Comparison of ENCODE assay signal across 17 cellular contexts in genomic region chr3:10154335-10155122, GRCh38. TPM values are rescaled to one million over a fixed set of nuclear protein-coding genes. Genes with fewer than 3 reads are reported as not detected.
A peak's percentile ranks its signal among the peaks of the same experiment; 100 is the strongest.
DNase-seq lines count a peak whose midpoint lies in the region; ATAC-seq, FAIRE-seq and TF ChIP-seq lines count a peak whose summit lies in the region.
"Had no signal": no experiment of that assay in that cellular context is flagged by ENCODE, and none has a peak within 500 bp of the region (broad histone marks: within the 10 kb centered on the region; RNA-seq: fewer than 3 reads in every experiment).

No MANE protein-coding gene starts in this region.

- H3K9me3 ChIP-seq in H9 (ENCODE audit: control insufficient read depth, low read depth, low read length) (no peaks in the 10 kb centered on the region), GM12878 (replicated peaks; ENCODE audit: control insufficient read depth, insufficient read depth, low read length) (no peaks in the 10 kb centered on the region; the same call in 2 of the 3 replicates)

- peak; percentile 58 for TF ChIP-seq POLR2A in GM12878 (IDR thresholded peaks at IDR 0.05; ENCODE audit: low read depth, low read length)

- H4K5ac ChIP-seq in H9 (ENCODE audit: insufficient read length, low read depth, low read length), result no peak overlapping the region
- H4K5ac ChIP-seq in mesendoderm (ENCODE audit: low read length), result no peak overlapping the region

- no peak overlapping the region for H4K91ac ChIP-seq in H9 (ENCODE audit: insufficient read length, low read depth, low read length)

- no peak overlapping the region for H3K14ac ChIP-seq in H9 (ENCODE audit: insufficient read depth, low read length)

- no peaks in the 10 kb centered on the region for H3K4me1 Mint-ChIP-seq in activated naive CD4-positive, alpha-beta T cell treated with anti-CD3 and anti-CD28 coated beads, Interleukin-2, amount 50 U/mL, for 24 hours
- H3K4me1 Mint-ChIP-seq in H9 (no peaks in the 10 kb centered on the region), progenitor cell of endocrine pancreas (ENCODE audit: low read depth) (no peaks in the 10 kb centered on the region)
- H3K4me1 Mint-ChIP-seq: GM23338 had no signal

- H4K20me1 ChIP-seq in H9 (ENCODE audit: control insufficient read depth, insufficient read depth, insufficient read length) (no peaks in the 10 kb centered on the region), GM12878 (ENCODE audit: control insufficient read depth, insufficient read depth) (no peaks in the 10 kb centered on the region)

- WGBS in H9 (ENCODE audit: extremely low coverage, insufficient read length, low lambda C conversion rate), result no CpG with 5 or more reads among the region's 14 CpGs
- 86% methylated on average over 14 of the region's 14 CpGs for WGBS in GM12878 (ENCODE audit: insufficient coverage, insufficient replicate concordance, low lambda C conversion rate, missing lambda C conversion rate)
- WGBS in mesendoderm (ENCODE audit: extremely low coverage, insufficient coverage, low lambda C conversion rate), result no CpG with 5 or more reads among the region's 14 CpGs

- no peak overlapping the region for H2BK20ac ChIP-seq in H9 (ENCODE audit: low read depth, low read length, poor library complexity, severe bottlenecking)

- no peak for DNase-seq in activated naive CD4-positive, alpha-beta T cell (lab: John Stamatoyannopoulos, UW)
- DNase-seq in H9, result no peak
- no peak for DNase-seq in GM12878 (ENCODE audit: low read depth, low spot score)
- DNase-seq in progenitor cell of endocrine pancreas (ENCODE audit: low spot score, unreplicated experiment), result no peak
- DNase-seq in GM20000 (ENCODE audit: low spot score), result no peak
- DNase-seq in mesendoderm, result no peak
- DNase-seq: AML-193, DMS79, Karpas-422, NCI-H1417, NCI-H2029, SIG-M5 had no signal

- in situ Hi-C loops in GM12878 (cut with MboI), result no loop called here

- H3K79me2 ChIP-seq in H9 (ENCODE audit: insufficient read depth, low read length), result no peaks in the 10 kb centered on the region
- peaks cover 2% of the 10 kb centered on the region for H3K79me2 ChIP-seq in GM12878 (ENCODE audit: control insufficient read depth, insufficient read depth, low read length)
- no peaks in the 10 kb centered on the region for H3K79me2 ChIP-seq in mesendoderm (ENCODE audit: control insufficient read depth, insufficient read depth, low read length)

- RAD21 ChIA-PET in GM12878 (lab: Charles Lee; ENCODE audit: unreplicated experiment), result no interaction called here

- H3K4ac ChIP-seq in H9 (ENCODE audit: low read depth, low read length) (no peak overlapping the region), mesendoderm (ENCODE audit: low read depth, low read length) (no peak overlapping the region)

- H4K8ac ChIP-seq in H9 (replicated peaks; ENCODE audit: insufficient read length, low read depth, low read length) (no peak overlapping the region), mesendoderm (ENCODE audit: low read depth, low read length) (no peak overlapping the region)

- ATAC-seq in GM12878 (peak; percentile 38), HG02870 (IDR thresholded peaks at IDR 0.05; ENCODE audit: unreplicated experiment) (no peak)
- ATAC-seq: GM23338 had no signal

- H3K4me2 ChIP-seq in H9 (ENCODE audit: insufficient read depth, insufficient read length, low read length) (no peak overlapping the region), GM12878 (ENCODE audit: control insufficient read depth, insufficient read depth) (no peak overlapping the region), mesendoderm (ENCODE audit: low read length) (no peak overlapping the region)
- H3K4me2 ChIP-seq: GM23338 had no signal

- H2AFZ ChIP-seq in H9 (ENCODE audit: low read length) (no peak overlapping the region), GM12878 (ENCODE audit: control insufficient read depth, low read depth, low read length) (no peak overlapping the region)
- H2AFZ ChIP-seq: GM23338 had no signal

- FAIRE-seq in GM12878 (lab: Jason Lieb, UNC), result no peak
- FAIRE-seq: G401.6 had no signal

- H2BK5ac ChIP-seq in H9 (ENCODE audit: insufficient read length, low read length), result no peak overlapping the region
- no peak overlapping the region for H2BK5ac ChIP-seq in mesendoderm (ENCODE audit: low read length)

- H2BK15ac ChIP-seq in H9 (ENCODE audit: low read depth, low read length), result no peak overlapping the region
- H2BK15ac ChIP-seq in mesendoderm (replicated peaks; ENCODE audit: low read depth), result no peak overlapping the region

- H3K4me3 ChIP-seq in GM12878 (no peak overlapping the region), mesendoderm (ENCODE audit: low read length) (no peak overlapping the region)
- H3K4me3 ChIP-seq: GM23338 had no signal

- H3K27me3 ChIP-seq in H9 (ENCODE audit: insufficient read depth, low read length) (no peaks in the 10 kb centered on the region), GM12878 (replicated peaks in 1 of 2; ENCODE audit: control insufficient read depth in 2 of 2, insufficient read depth in 2 of 2, low read length in 1 of 2) (no peaks in the 10 kb centered on the region), mesendoderm (ENCODE audit: insufficient read depth, low read length, poor library complexity) (no peaks in the 10 kb centered on the region)

- POLR2A ChIA-PET in GM12878 (lab: Charles Lee), result interaction anchor here (0.6 kb wide), 1 partner anchor 97 kb away, joined by 3 read pairs; no protein-coding TSS in a partner anchor

- no peak overlapping the region for H3K23ac ChIP-seq in H9 (ENCODE audit: insufficient read length, low read depth, low read length)
- H3K23ac ChIP-seq in mesendoderm (ENCODE audit: low read length), result no peak overlapping the region

- H3K27ac ChIP-seq in H9 (ENCODE audit: insufficient read length, low read depth, low read length) (no peak overlapping the region), GM12878 (ENCODE audit: control insufficient read depth, insufficient read depth) (no peak overlapping the region), mesendoderm (ENCODE audit: low read depth, low read length) (no peak overlapping the region)

- peak overlapping the region; percentile 63 for H3K27ac Mint-ChIP-seq in activated naive CD4-positive, alpha-beta T cell treated with anti-CD3 and anti-CD28 coated beads, Interleukin-2, amount 50 U/mL, for 24 hours
- H3K27ac Mint-ChIP-seq in H9 (peak overlapping the region in 2 of 3 experiments; percentile 20 to 28; a peak in 1 of 7 replicates), progenitor cell of endocrine pancreas (peak overlapping the region; percentile 37)
- H3K27ac Mint-ChIP-seq: GM23338 had no signal

- no peak overlapping the region for H2BK120ac ChIP-seq in H9 (ENCODE audit: low read depth, low read length, poor library complexity, severe bottlenecking)
- no peak overlapping the region for H2BK120ac ChIP-seq in mesendoderm (ENCODE audit: low read depth, low read length)

- no peaks in the 10 kb centered on the region for H3K9me3 Mint-ChIP-seq in activated naive CD4-positive, alpha-beta T cell treated with anti-CD3 and anti-CD28 coated beads, Interleukin-2, amount 50 U/mL, for 24 hours
- H3K9me3 Mint-ChIP-seq in H9 (no peaks in the 10 kb centered on the region), progenitor cell of endocrine pancreas (ENCODE audit: low read depth) (no peaks in the 10 kb centered on the region)
- H3K9me3 Mint-ChIP-seq: GM23338 had no signal

- CTCF ChIA-PET in GM12878 (lab: Yijun Ruan, JAX), result no interaction called here

- no peak overlapping the region for H3K56ac ChIP-seq in H9 (ENCODE audit: insufficient read length, low read depth, low read length)
- no peak overlapping the region for H3K56ac ChIP-seq in mesendoderm (ENCODE audit: low read length)

- no TSS peak for BruUV-seq in GM12878 (replicated peaks; lab: Mats Ljungman, UMichigan)

- H3K36me3 ChIP-seq in GM12878 (ENCODE audit: control insufficient read depth in 2 of 2, insufficient read depth in 2 of 2, low read length in 1 of 2) (peaks cover 7 to 17% of the 10 kb centered on the region in 2 experiments), mesendoderm (ENCODE audit: control insufficient read depth, insufficient read depth, low read length) (peaks cover 2% of the 10 kb centered on the region)

- H3K4me1 ChIP-seq in H9 (ENCODE audit: insufficient read depth, low read length), result no peaks in the 10 kb centered on the region
- no peaks in the 10 kb centered on the region for H3K4me1 ChIP-seq in GM12878 (ENCODE audit: control insufficient read depth, insufficient read depth, low read length)
- no peaks in the 10 kb centered on the region for H3K4me1 ChIP-seq in mesendoderm (ENCODE audit: control insufficient read depth, low read depth, low read length)

- TF ChIP-seq CTCF in H9 (conservative IDR thresholded peaks at IDR 0.05) (no peak), GM12878 (IDR thresholded peaks at IDR 0.05 in 2 of 3, conservative IDR thresholded peaks at IDR 0.05 in 1 of 3; ENCODE audit: control insufficient read depth in 2 of 3, extremely low read depth in 1 of 3, insufficient read depth in 1 of 3, low read depth in 3 of 3, low read length in 3 of 3) (no peak), progenitor cell of endocrine pancreas (IDR thresholded peaks at IDR 0.05; ENCODE audit: unreplicated experiment) (no peak), GM20000 (IDR thresholded peaks at IDR 0.05; ENCODE audit: extremely low read depth, missing control alignments) (no peak)

- no peak overlapping the region for H2BK12ac ChIP-seq in H9 (ENCODE audit: insufficient read length, low read depth, low read length)

- SMC1A ChIA-PET in GM12878 (lab: Charles Lee; ENCODE audit: uncharacterized antibody, unreplicated experiment), result interaction anchor here (1.2 kb wide), 1 partner anchor 13 kb away, joined by 3 read pairs; the partner anchor contains the start of gene VHL

- H2AK5ac ChIP-seq in H9 (ENCODE audit: insufficient read length, low read length), result no peak overlapping the region
- H2AK5ac ChIP-seq in mesendoderm (ENCODE audit: low read length), result no peak overlapping the region

- peaks cover 6% of the 10 kb centered on the region for H3K36me3 Mint-ChIP-seq in activated naive CD4-positive, alpha-beta T cell treated with anti-CD3 and anti-CD28 coated beads, Interleukin-2, amount 50 U/mL, for 24 hours
- H3K36me3 Mint-ChIP-seq in H9 (ENCODE audit: insufficient read depth in 1 of 3, low read depth in 3 of 3) (peaks cover 24 to 46% (median 35%) of the 10 kb centered on the region in 3 experiments; a peak in 6 of 7 replicates), progenitor cell of endocrine pancreas (ENCODE audit: insufficient read depth) (peaks cover 14% of the 10 kb centered on the region)

- no peak overlapping the region for H3K18ac ChIP-seq in H9 (ENCODE audit: insufficient read length, low read depth, low read length)
- no peak overlapping the region for H3K18ac ChIP-seq in mesendoderm (ENCODE audit: low read length)

- H3K23me2 ChIP-seq in H9 (ENCODE audit: insufficient read length, low read depth, low read length, poor library complexity, severe bottlenecking), result no peaks in the 10 kb centered on the region

- intact Hi-C loops in GM12878 (cut with micrococcal nuclease; ENCODE audit: unreplicated experiment), result no loop called here

- H3T11ph ChIP-seq in H9 (ENCODE audit: low read length), result no peak overlapping the region

- H3K9ac ChIP-seq in H9 (ENCODE audit: extremely low read depth, insufficient read length, low read length) (no peak overlapping the region), GM12878 (ENCODE audit: control insufficient read depth, insufficient read depth, low read length) (no peak overlapping the region), mesendoderm (ENCODE audit: low read length) (no peak overlapping the region)

- no peak for TF ChIP-seq EP300 in GM12878 (IDR thresholded peaks at IDR 0.05; ENCODE audit: borderline replicate concordance in 1 of 2, control insufficient read depth in 1 of 2, low read depth in 2 of 2, low read length in 2 of 2)

- no peak overlapping the region for H3K4me3 Mint-ChIP-seq in activated naive CD4-positive, alpha-beta T cell treated with anti-CD3 and anti-CD28 coated beads, Interleukin-2, amount 50 U/mL, for 24 hours
- no peak overlapping the region for H3K4me3 Mint-ChIP-seq in H9
- no peak overlapping the region for H3K4me3 Mint-ChIP-seq in progenitor cell of endocrine pancreas (ENCODE audit: low read depth)
- H3K4me3 Mint-ChIP-seq: GM23338 had no signal

- no peaks in the 10 kb centered on the region for H3K27me3 Mint-ChIP-seq in activated naive CD4-positive, alpha-beta T cell treated with anti-CD3 and anti-CD28 coated beads, Interleukin-2, amount 50 U/mL, for 24 hours
- no peaks in the 10 kb centered on the region for H3K27me3 Mint-ChIP-seq in H9 (ENCODE audit: low read depth)
- H3K27me3 Mint-ChIP-seq in progenitor cell of endocrine pancreas, result no peaks in the 10 kb centered on the region

- no peaks in the 10 kb centered on the region for H3K79me1 ChIP-seq in H9 (ENCODE audit: insufficient read depth, low read depth, low read length, poor library complexity, severe bottlenecking)
- H3K79me1 ChIP-seq in mesendoderm (ENCODE audit: low read length), result no peaks in the 10 kb centered on the region

- no peak for TF ChIP-seq RAD21 in GM12878 (IDR thresholded peaks at IDR 0.05; ENCODE audit: insufficient read depth, low read depth, low read length)

RNA-seq across cellular contexts. Expression of gene IRAK2, which starts 10.2 kb away (rescaled TPM):
- total RNA-seq in H9 (2021) (0.37 and 0.61 TPM in 2 replicates), GM12878 (2014; rRNA removed) (5.6 and 6.9 TPM in 2 replicates), GM12878 (2014; rRNA removed; fragmentation: Illumina TruSeq; extraction: Trizol) (4.0 and 4.2 TPM in 2 replicates), GM12878 (2021) (4.7 and 4.9 TPM in 2 replicates), progenitor cell of endocrine pancreas (0.36 and 0.40 TPM in 2 replicates)
- 15.3 and 17.6 TPM in 2 replicates for total RNA-seq in GM12878 (2013; cell fraction: nucleolus; rRNA removed)
- polyA plus RNA-seq in GM12878 (2011; ENCODE audit: low read depth), result 1.9 TPM
- polyA plus RNA-seq in GM12878 (2011; rRNA removed) (2.6 and 3.4 TPM in 2 replicates), GM12878 (2014; fragmentation: Illumina TruSeq; extraction: Trizol) (3.9 and 4.8 TPM in 2 replicates), GM12878 (2014; fragmentation: Nextera tagmentation; extraction: Ambion mirVana) (under 1 TPM; 0.48 to 0.88 TPM), GM12878 (2014; rRNA removed) (5.0 and 5.7 TPM in 2 replicates), GM12878 (2016; fragmentation: Nextera tagmentation; extraction: Ambion mirVana) (1 to 10 TPM; 3.9 to 4.8 TPM)
- 3.4 and 4.3 TPM in 2 replicates for polyA plus RNA-seq in GM12878 (2011; cell fraction: cytosol; rRNA removed)
- polyA plus RNA-seq in GM12878 (2011; cell fraction: nucleus; rRNA removed), result 1.6 and 1.9 TPM in 2 replicates
- polyA plus RNA-seq in GM12878 (2012), result 2.5 and 4.5 TPM in 2 replicates
- 2.4 and 4.4 TPM in 2 replicates for polyA minus RNA-seq in GM12878 (2011; rRNA and poly(A)+ RNA removed)
- 1.1 and 1.6 TPM in 2 replicates for polyA minus RNA-seq in GM12878 (2011; cell fraction: cytosol; rRNA and poly(A)+ RNA removed)
- 0.85 and 1.3 TPM in 2 replicates for polyA minus RNA-seq in GM12878 (2011; cell fraction: nucleus; rRNA and poly(A)+ RNA removed)
- polyA plus RNA-seq in mesendoderm (2013, experiment 1 of 2), result 0.27 TPM
- polyA plus RNA-seq in mesendoderm (2013, experiment 2 of 2), result 0.25 TPM

RNA-seq across cellular contexts. Expression of gene VHL, which starts 13.0 kb away (rescaled TPM):
- total RNA-seq in H9 (2021), result 62.2 and 64.4 TPM in 2 replicates
- 114 and 118 TPM in 2 replicates for total RNA-seq in GM12878 (2013; cell fraction: nucleolus; rRNA removed)
- 45.9 and 55.7 TPM in 2 replicates for total RNA-seq in GM12878 (2014; rRNA removed)
- 53.3 and 54.6 TPM in 2 replicates for total RNA-seq in GM12878 (2014; rRNA removed; fragmentation: Illumina TruSeq; extraction: Trizol)
- total RNA-seq in GM12878 (2021), result 48.1 and 49.6 TPM in 2 replicates
- polyA plus RNA-seq in GM12878 (2011; ENCODE audit: low read depth), result 26.8 TPM
- polyA plus RNA-seq in GM12878 (2011; rRNA removed), result 39.9 and 49.2 TPM in 2 replicates
- polyA plus RNA-seq in GM12878 (2011; cell fraction: cytosol; rRNA removed), result 21.6 and 26.0 TPM in 2 replicates
- polyA plus RNA-seq in GM12878 (2011; cell fraction: nucleus; rRNA removed), result 16.5 and 25.6 TPM in 2 replicates
- 37.1 and 43.4 TPM in 2 replicates for polyA plus RNA-seq in GM12878 (2012)
- polyA plus RNA-seq in GM12878 (2014; fragmentation: Illumina TruSeq; extraction: Trizol), result 46.9 and 53.9 TPM in 2 replicates
- polyA plus RNA-seq in GM12878 (2014; fragmentation: Nextera tagmentation; extraction: Ambion mirVana), result 10 to 100 TPM; 12.0 to 12.2 TPM
- polyA plus RNA-seq in GM12878 (2014; rRNA removed), result 34.4 and 38.1 TPM in 2 replicates
- 10 to 100 TPM; 19.9 to 23.9 TPM for polyA plus RNA-seq in GM12878 (2016; fragmentation: Nextera tagmentation; extraction: Ambion mirVana)
- polyA minus RNA-seq in GM12878 (2011; rRNA and poly(A)+ RNA removed), result 38.2 and 41.1 TPM in 2 replicates
- polyA minus RNA-seq in GM12878 (2011; cell fraction: cytosol; rRNA and poly(A)+ RNA removed), result 13.6 and 17.6 TPM in 2 replicates
- 6.4 and 13.1 TPM in 2 replicates for polyA minus RNA-seq in GM12878 (2011; cell fraction: nucleus; rRNA and poly(A)+ RNA removed)
- 70.3 and 72.5 TPM in 2 replicates for total RNA-seq in progenitor cell of endocrine pancreas
- polyA plus RNA-seq in mesendoderm (2013, experiment 1 of 2), result 24.2 TPM
- 24.9 TPM for polyA plus RNA-seq in mesendoderm (2013, experiment 2 of 2)

RNA-seq across cellular contexts. Expression of gene BRK1, which starts 39.1 kb away (rescaled TPM):
- total RNA-seq in H9 (2021) (119 and 121 TPM in 2 replicates), GM12878 (2014; rRNA removed) (97.8 and 113 TPM in 2 replicates), GM12878 (2014; rRNA removed; fragmentation: Illumina TruSeq; extraction: Trizol) (113 TPM in 2 replicates), GM12878 (2021) (98.6 and 100 TPM in 2 replicates), progenitor cell of endocrine pancreas (117 and 123 TPM in 2 replicates)
- 21.2 and 26.5 TPM in 2 replicates for total RNA-seq in GM12878 (2013; cell fraction: nucleolus; rRNA removed)
- 164 TPM for polyA plus RNA-seq in GM12878 (2011; ENCODE audit: low read depth)
- polyA plus RNA-seq in GM12878 (2011; rRNA removed) (233 and 236 TPM in 2 replicates), GM12878 (2014; fragmentation: Illumina TruSeq; extraction: Trizol) (190 and 202 TPM in 2 replicates), GM12878 (2014; fragmentation: Nextera tagmentation; extraction: Ambion mirVana) (100 to 1,000 TPM; 309 to 457 TPM), GM12878 (2014; rRNA removed) (144 and 178 TPM in 2 replicates), GM12878 (2016; fragmentation: Nextera tagmentation; extraction: Ambion mirVana) (100 to 1,000 TPM; 217 TPM)
- polyA plus RNA-seq in GM12878 (2011; cell fraction: cytosol; rRNA removed), result 150 and 160 TPM in 2 replicates
- polyA plus RNA-seq in GM12878 (2011; cell fraction: nucleus; rRNA removed), result 58.7 and 70.9 TPM in 2 replicates
- polyA plus RNA-seq in GM12878 (2012), result 151 and 158 TPM in 2 replicates
- polyA minus RNA-seq in GM12878 (2011; rRNA and poly(A)+ RNA removed), result 76.1 and 85.5 TPM in 2 replicates
- polyA minus RNA-seq in GM12878 (2011; cell fraction: cytosol; rRNA and poly(A)+ RNA removed), result 20.4 and 24.6 TPM in 2 replicates
- 13.3 and 21.5 TPM in 2 replicates for polyA minus RNA-seq in GM12878 (2011; cell fraction: nucleus; rRNA and poly(A)+ RNA removed)
- polyA plus RNA-seq in mesendoderm (2013, experiment 1 of 2), result 119 TPM
- 115 TPM for polyA plus RNA-seq in mesendoderm (2013, experiment 2 of 2)

RNA-seq across cellular contexts. Expression of gene FANCD2OS, which starts 46.5 kb away (rescaled TPM):
- not detected in 2 replicates for total RNA-seq in H9 (2021)
- total RNA-seq in GM12878 (2013; cell fraction: nucleolus; rRNA removed), result not detected in 2 replicates
- total RNA-seq in GM12878 (2014; rRNA removed), result not detected in 2 replicates
- total RNA-seq in GM12878 (2014; rRNA removed; fragmentation: Illumina TruSeq; extraction: Trizol), result not detected in 2 replicates
- not detected in 2 replicates for total RNA-seq in GM12878 (2021)
- polyA plus RNA-seq in GM12878 (2011; ENCODE audit: low read depth), result not detected
- polyA plus RNA-seq in GM12878 (2011; rRNA removed), result not detected in 2 replicates
- not detected in 2 replicates for polyA plus RNA-seq in GM12878 (2011; cell fraction: cytosol; rRNA removed)
- not detected in 2 replicates for polyA plus RNA-seq in GM12878 (2011; cell fraction: nucleus; rRNA removed)
- polyA plus RNA-seq in GM12878 (2012), result not detected in 2 replicates
- not detected in 2 replicates for polyA plus RNA-seq in GM12878 (2014; fragmentation: Illumina TruSeq; extraction: Trizol)
- not detected for polyA plus RNA-seq in GM12878 (2014; fragmentation: Nextera tagmentation; extraction: Ambion mirVana)
- not detected in 2 replicates for polyA plus RNA-seq in GM12878 (2014; rRNA removed)
- polyA plus RNA-seq in GM12878 (2016; fragmentation: Nextera tagmentation; extraction: Ambion mirVana), result under 1 TPM; 0.38 to 0.42 TPM
- not detected in 2 replicates for polyA minus RNA-seq in GM12878 (2011; rRNA and poly(A)+ RNA removed)
- polyA minus RNA-seq in GM12878 (2011; cell fraction: cytosol; rRNA and poly(A)+ RNA removed), result not detected in 2 replicates
- polyA minus RNA-seq in GM12878 (2011; cell fraction: nucleus; rRNA and poly(A)+ RNA removed), result not detected in 2 replicates
- not detected in 2 replicates for total RNA-seq in progenitor cell of endocrine pancreas
- not detected for polyA plus RNA-seq in mesendoderm (2013, experiment 1 of 2)
- not detected for polyA plus RNA-seq in mesendoderm (2013, experiment 2 of 2)
- total RNA-seq: GM23338, NCI-H460 had no signal
